Comparison of ENCODE assay signal across 12 cellular contexts in genomic region chr5:93586948-93587918, GRCh38. TPM values are rescaled to one million over a fixed set of nuclear protein-coding genes. Genes with fewer than 3 reads are reported as not detected.
A peak's percentile ranks its signal among the peaks of the same experiment; 100 is the strongest.
DNase-seq lines count a peak whose midpoint lies in the region; ATAC-seq, FAIRE-seq and TF ChIP-seq lines count a peak whose summit lies in the region.
"Had no signal": no experiment of that assay in that cellular context is flagged by ENCODE, and none has a peak within 500 bp of the region (broad histone marks: within the 10 kb centered on the region; RNA-seq: fewer than 3 reads in every experiment).

No MANE protein-coding gene starts in this region.

- no peak for TF ChIP-seq CTCF in lung (IDR thresholded peaks at IDR 0.05; ENCODE audit: control extremely low read depth, extremely low read depth)

- no peak for ATAC-seq in lung (ENCODE audit: insufficient read depth, low FRiP score)
- no peak for ATAC-seq in GM19351 (IDR thresholded peaks at IDR 0.05; ENCODE audit: unreplicated experiment)

- peaks cover 50% of the 10 kb centered on the region for H3K27me3 Mint-ChIP-seq in activated naive CD4-positive, alpha-beta T cell treated with anti-CD3 and anti-CD28 coated beads, Interleukin-2, amount 50 U/mL, for 24 hours

- TF ChIP-seq POLR2A in GM12891 (IDR thresholded peaks at IDR 0.05; ENCODE audit: low read depth, low read length), result no peak

- peak overlapping the region; percentile 46 for H3K27ac Mint-ChIP-seq in activated naive CD4-positive, alpha-beta T cell treated with anti-CD3 and anti-CD28 coated beads, Interleukin-2, amount 50 U/mL, for 24 hours

- H3K4me3 ChIP-seq in lung (peak overlapping the region; percentile 48), urinary bladder (ENCODE audit: low read depth, low read length) (peak overlapping the region; percentile 91)

- H3K27me3 ChIP-seq in lung (ENCODE audit: control insufficient read depth, insufficient read depth), result no peaks in the 10 kb centered on the region

- H3K9me3 Mint-ChIP-seq in activated naive CD4-positive, alpha-beta T cell treated with anti-CD3 and anti-CD28 coated beads, Interleukin-2, amount 50 U/mL, for 24 hours, result no peaks in the 10 kb centered on the region

- no peak for FAIRE-seq in GM12891 (lab: Jason Lieb, UNC)
- FAIRE-seq: bronchial epithelial cell had no signal

- H3K4me1 Mint-ChIP-seq in activated naive CD4-positive, alpha-beta T cell treated with anti-CD3 and anti-CD28 coated beads, Interleukin-2, amount 50 U/mL, for 24 hours, result peaks cover 10% of the 10 kb centered on the region

- H3K27ac ChIP-seq in caudate nucleus (ENCODE audit: low read depth, low read length), result peak overlapping the region; percentile 52
- H3K27ac ChIP-seq in lung (ENCODE audit: low read depth in 1 of 2, low read length in 1 of 2), result peak overlapping the region in 1 of 2 donors; percentile 75
- H3K27ac ChIP-seq in urinary bladder (ENCODE audit: low read depth), result peak overlapping the region; percentile 2

- H3K36me3 Mint-ChIP-seq in activated naive CD4-positive, alpha-beta T cell treated with anti-CD3 and anti-CD28 coated beads, Interleukin-2, amount 50 U/mL, for 24 hours, result peaks cover 3% of the 10 kb centered on the region

- DNase-seq in activated naive CD4-positive, alpha-beta T cell (lab: John Stamatoyannopoulos, UW), result no peak
- peak in 1 of 61 donors; percentile 27 for DNase-seq in caudate nucleus (lab: John Stamatoyannopoulos, UW)
- DNase-seq in lung (ENCODE audit: low spot score), result no peak
- DNase-seq in UCSD-AML1 (lab: John Stamatoyannopoulos, UW; ENCODE audit: unreplicated experiment), result no peak
- DNase-seq in GM12891 (ENCODE audit: insufficient read length, low spot score), result no peak
- DNase-seq: NCI-H1694 had no signal

- H3K4me3 Mint-ChIP-seq in activated naive CD4-positive, alpha-beta T cell treated with anti-CD3 and anti-CD28 coated beads, Interleukin-2, amount 50 U/mL, for 24 hours, result no peak overlapping the region

- 24 to 25% methylated on average over 29 of the region's 29 CpGs for WGBS in lung, 2 donors
- 26% methylated on average over 29 of the region's 29 CpGs for WGBS in urinary bladder

- H3K4me1 ChIP-seq in lung (ENCODE audit: control insufficient read depth in 2 of 2, insufficient read depth in 2 of 2, low read length in 2 of 2) (peaks cover 0 to 11% of the 10 kb centered on the region in 2 donors), urinary bladder (ENCODE audit: insufficient read depth) (no peaks in the 10 kb centered on the region)

- H3K36me3 ChIP-seq in lung (ENCODE audit: control insufficient read depth in 2 of 2, insufficient read depth in 2 of 2, low read length in 2 of 2) (peaks cover 0 to 6% of the 10 kb centered on the region in 2 donors), urinary bladder (ENCODE audit: insufficient read depth) (no peaks in the 10 kb centered on the region)

- H3K9me3 ChIP-seq in lung (ENCODE audit: control insufficient read depth in 2 of 2, insufficient read depth in 1 of 2, low read length in 1 of 2), result peaks cover 0 to 11% of the 10 kb centered on the region in 2 donors

TF ChIP-seq in GM12891, 5 proteins besides CTCF, POLR2A, EP300 and RAD21:
- TF ChIP-seq TAF1 (IDR thresholded peaks at IDR 0.05; ENCODE audit: low read depth, low read length) (no peak), PAX5 (IDR thresholded peaks at IDR 0.05; ENCODE audit: insufficient read depth, low read length, severe bottlenecking) (no peak), POLR2AphosphoS5 (IDR thresholded peaks at IDR 0.05; ENCODE audit: low read depth, low read length) (no peak), SPI1 (IDR thresholded peaks at IDR 0.05; ENCODE audit: low read depth, low read length) (no peak), POU2F2 (IDR thresholded peaks at IDR 0.05; ENCODE audit: low read depth, low read length) (no peak)
TF ChIP-seq in GM12891: peak in this region for 0.

RNA-seq across cellular contexts. Expression of gene NR2F1, which starts 4.2 kb away (rescaled TPM):
- total RNA-seq in lung, result 100 to 1,000 TPM in 1 of 2 donors, 10 to 100 TPM in 1; 57.3 to 104 TPM
- 10 to 100 TPM; 15.2 to 59.3 TPM for polyA plus RNA-seq in lung
- 64.8 TPM for total RNA-seq in urinary bladder
- 149 TPM for polyA plus RNA-seq in urinary bladder
- polyA plus RNA-seq in GM12891 (2012; ENCODE audit: low read depth, missing spikeins), result not detected
- total RNA-seq: T-helper 2 cell treated with Interferon-gamma antibody and Interleukin-4, amounts not matched to agents 100 ng/mL and 5 ng/mL, for 36 hours had no signal

RNA-seq across cellular contexts. Expression of gene NR2F1-AS1, which starts 6.2 kb away (rescaled TPM):
- total RNA-seq in lung (10 to 100 TPM in 1 of 2 donors, 1 to 10 TPM in 1; 8.9 to 50.0 TPM), urinary bladder (61.4 TPM)
- polyA plus RNA-seq in lung (10 to 100 TPM in 1 of 2 donors, 1 to 10 TPM in 1; 3.6 to 12.9 TPM), urinary bladder (25.9 TPM)
- polyA plus RNA-seq in GM12891 (2012; ENCODE audit: low read depth, missing spikeins), result 0.49 TPM
- total RNA-seq: mononuclear cell; T-helper 2 cell treated with Interferon-gamma antibody and Interleukin-4, amounts not matched to agents 100 ng/mL and 5 ng/mL, for 36 hours had no signal
